Comparison of ENCODE assay signal across 14 cellular contexts in genomic region chr1:94947453-94947852, GRCh38. TPM values are rescaled to one million over a fixed set of nuclear protein-coding genes. Genes with fewer than 3 reads are reported as not detected.
DNase-seq lines count a peak whose midpoint lies in the region; ATAC-seq and TF ChIP-seq lines count a peak whose summit lies in the region.
"Had no signal": no experiment of that assay in that cellular context is flagged by ENCODE, and none has a peak within 500 bp of the region (broad histone marks: within the 10 kb centered on the region; RNA-seq: fewer than 3 reads in every experiment).

No MANE protein-coding gene starts in this region.

- H3K27me3 ChIP-seq in brain microvascular endothelial cell (replicated peaks) (no peaks in the 10 kb centered on the region), right cardiac atrium (ENCODE audit: control insufficient read depth, insufficient read depth) (no peaks in the 10 kb centered on the region)

- peak; percentile 81 to 87 for ATAC-seq in right cardiac atrium
- no peak for ATAC-seq in HG02623 (IDR thresholded peaks at IDR 0.05; ENCODE audit: unreplicated experiment)
- no peak for ATAC-seq in GM18517 (IDR thresholded peaks at IDR 0.05; ENCODE audit: unreplicated experiment)
- ATAC-seq: HepG2, mucosa of descending colon had no signal

- H3K9me3 ChIP-seq in right cardiac atrium (ENCODE audit: control insufficient read depth, low read length): no peaks in the 10 kb centered on the region
- H3K9me3 ChIP-seq: mucosa of descending colon had no signal

- in situ Hi-C loops in brain microvascular endothelial cell (cut with HindIII; ENCODE audit: low pct_ligation_motif_present, low sequenced_read_pairs): no loop called here

- no peak for TF ChIP-seq CTCF in brain microvascular endothelial cell (IDR thresholded peaks at IDR 0.05; ENCODE audit: low read depth, low read length, missing control alignments)

- peaks cover 4% of the 10 kb centered on the region for H3K4me1 ChIP-seq in right cardiac atrium (ENCODE audit: control insufficient read depth, insufficient read depth, low read length)

- no peaks in the 10 kb centered on the region for H3K36me3 ChIP-seq in brain microvascular endothelial cell (replicated peaks)

- DNase-seq in GM04503 (ENCODE audit: low read depth): peak; percentile 87
- peak; percentile 74 for DNase-seq in brain microvascular endothelial cell
- DNase-seq in right cardiac atrium: peak in 1 of 3 donors; percentile 67
- DNase-seq in stromal cell of bone marrow (ENCODE audit: low read depth): peak; percentile 69
- no peak for DNase-seq in ureter (ENCODE audit: low spot score)
- no peak for DNase-seq in DMS53 treated with DMSO at 0.1 percent for 48 hours (lab: John Stamatoyannopoulos, UW; ENCODE audit: unreplicated experiment)
- DNase-seq: activated effector memory CD4-positive, alpha-beta T cell treated with anti-CD3 and anti-CD28 coated beads, Interleukin-2, amount 50 U/mL, for 16 hours; CD4-positive, CD25-positive, alpha-beta regulatory T cell; erythroblast; mucosa of descending colon; stimulated activated naive CD4-positive, alpha-beta T cell treated with Interleukin-2 at 50 U/mL for 16 hours had no signal

- no peak overlapping the region for H3K27ac ChIP-seq in brain microvascular endothelial cell
- H3K27ac ChIP-seq in right cardiac atrium (ENCODE audit: low read length): peak overlapping the region; percentile 64

- WGBS in right cardiac atrium: 42% methylated on average over 2 of the region's 2 CpGs

- intact Hi-C loops in right cardiac atrium (cut with DNase I): no loop called here

- H3K4me3 ChIP-seq in brain microvascular endothelial cell (ENCODE audit: low read depth, low read length): no peak overlapping the region
- no peak overlapping the region for H3K4me3 ChIP-seq in right cardiac atrium (ENCODE audit: low read length)
- H3K4me3 ChIP-seq: mucosa of descending colon had no signal

RNA-seq across cellular contexts. Expression of gene CNN3, which starts 20.5 kb away (rescaled TPM):
- total RNA-seq in right cardiac atrium (100 to 1,000 TPM; 105 to 162 (median 112) TPM), ureter (208 TPM)
- 61.2 TPM for polyA plus RNA-seq in right cardiac atrium

Comparison
In these comparisons a context has a peak if more than half of its experiments do, and no peak if none do; other contexts are left out.
1. DNase-seq: peak in GM04503 (single experiment), brain microvascular endothelial cell (single experiment) and stromal cell of bone marrow (single experiment); none in ureter (single experiment) and DMS53 treated with DMSO at 0.1 percent for 48 hours (single experiment).
2. ATAC-seq: peak in right cardiac atrium (2 of 2); none in HG02623 (single experiment) and GM18517 (single experiment).